In the genomic region with DNA sequence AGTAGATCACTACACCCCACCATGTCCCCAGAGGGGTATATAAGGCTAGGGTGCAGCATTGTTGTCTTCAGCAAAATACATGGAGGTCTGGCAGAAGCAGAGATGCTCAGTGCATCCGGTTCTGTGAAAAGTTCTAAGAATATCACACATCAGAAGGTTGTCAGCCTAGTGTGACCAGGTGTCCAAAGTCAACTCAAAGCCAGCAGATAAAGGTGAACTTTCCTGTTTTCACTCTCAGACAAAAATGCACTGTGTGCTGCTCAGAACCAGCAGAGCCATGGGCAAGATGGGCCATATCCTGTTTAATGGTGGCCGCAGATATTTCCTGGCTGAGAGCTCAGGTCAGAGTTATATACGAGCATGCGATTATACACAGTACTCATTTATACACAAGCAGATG, we compare ENCODE assay signal across 18 cellular contexts.
A peak's percentile ranks its signal among the peaks of the same experiment; 100 is the strongest.
DNase-seq lines count a peak whose midpoint lies in the region; ATAC-seq and TF ChIP-seq lines count a peak whose summit lies in the region.
"Had no signal": no experiment of that assay in that cellular context is flagged by ENCODE, and none has a peak within 500 bp of the region (broad histone marks: within the 10 kb centered on the region; RNA-seq: fewer than 3 reads in every experiment).

No MANE protein-coding gene starts in this region.

- H3K23ac ChIP-seq in mesendoderm (ENCODE audit: low read length): no peak overlapping the region

- H2BK5ac ChIP-seq in mesendoderm (ENCODE audit: low read length): peak overlapping the region; percentile 47

- no peak overlapping the region for H3K9ac ChIP-seq in adipocyte (ENCODE audit: low read length)
- no peak overlapping the region for H3K9ac ChIP-seq in mesendoderm (ENCODE audit: low read length)

- H3K36me3 ChIP-seq in GM23338 (ENCODE audit: insufficient read depth) (no peaks in the 10 kb centered on the region), adipocyte (ENCODE audit: control insufficient read depth, insufficient read depth, low read length, severe bottlenecking) (no peaks in the 10 kb centered on the region), mesendoderm (ENCODE audit: control insufficient read depth, insufficient read depth, low read length) (no peaks in the 10 kb centered on the region), thyroid gland (no peaks in the 10 kb centered on the region)
- H3K36me3 ChIP-seq: HAP-1 had no signal

- H3K27me3 Mint-ChIP-seq in GM23338 (ENCODE audit: insufficient read depth, low read depth, poor library complexity): no peaks in the 10 kb centered on the region
- H3K27me3 Mint-ChIP-seq: CD4-positive, alpha-beta T cell; CD8-positive, alpha-beta memory T cell had no signal

- H3K79me2 ChIP-seq in GM23338 (replicated peaks; ENCODE audit: insufficient read depth) (no peaks in the 10 kb centered on the region), mesendoderm (ENCODE audit: control insufficient read depth, insufficient read depth, low read length) (no peaks in the 10 kb centered on the region)

- no peaks in the 10 kb centered on the region for H3K9me3 Mint-ChIP-seq in GM23338
- H3K9me3 Mint-ChIP-seq: HFFc6 had no signal

- TF ChIP-seq POLR2A in thyroid gland (IDR thresholded peaks at IDR 0.05): no peak

- H3K27me3 ChIP-seq in GM23338 (ENCODE audit: insufficient read depth) (no peaks in the 10 kb centered on the region), adipocyte (replicated peaks; ENCODE audit: control insufficient read depth, insufficient read depth, low read length) (peaks cover 25% of the 10 kb centered on the region), mesendoderm (ENCODE audit: insufficient read depth, low read length, poor library complexity) (no peaks in the 10 kb centered on the region), thyroid gland (no peaks in the 10 kb centered on the region)

- intact Hi-C loops in thyroid gland (cut with DNase I): no loop called here

- H3F3A ChIP-seq in GM23338 (replicated peaks; ENCODE audit: low read depth): no peaks in the 10 kb centered on the region

- H2BK15ac ChIP-seq in mesendoderm (replicated peaks; ENCODE audit: low read depth): no peak overlapping the region

- no peak overlapping the region for H4K8ac ChIP-seq in mesendoderm (ENCODE audit: low read depth, low read length)

- no peak overlapping the region for H3K4ac ChIP-seq in mesendoderm (ENCODE audit: low read depth, low read length)

- H3K4me1 ChIP-seq in GM23338 (ENCODE audit: insufficient read depth): peaks cover 17% of the 10 kb centered on the region
- peaks cover 15% of the 10 kb centered on the region for H3K4me1 ChIP-seq in adipocyte (ENCODE audit: control insufficient read depth, insufficient read depth, low read length)
- H3K4me1 ChIP-seq in mesendoderm (ENCODE audit: control insufficient read depth, low read depth, low read length): peaks cover 5% of the 10 kb centered on the region
- peaks cover 5 to 8% of the 10 kb centered on the region in 2 donors for H3K4me1 ChIP-seq in thyroid gland
- H3K4me1 ChIP-seq: HAP-1 had no signal

- H3K36me3 Mint-ChIP-seq in GM23338 (ENCODE audit: low read depth): no peaks in the 10 kb centered on the region
- H3K36me3 Mint-ChIP-seq: CD14-positive monocyte; CD8-positive, alpha-beta memory T cell had no signal

- no peaks in the 10 kb centered on the region; the same call in 1 of the 2 replicates for H4K20me1 ChIP-seq in GM23338 (replicated peaks; ENCODE audit: insufficient read depth)

- peak overlapping the region; percentile 66 for H3K56ac ChIP-seq in mesendoderm (ENCODE audit: low read length)

- H3K4me2 ChIP-seq in GM23338 (no peak overlapping the region), mesendoderm (ENCODE audit: low read length) (no peak overlapping the region)

- DNase-seq in GM23338 (ENCODE audit: low spot score) (no peak), adipocyte (ENCODE audit: low read depth) (no peak), mesendoderm (no peak), thyroid gland (no peak), caudate nucleus (lab: John Stamatoyannopoulos, UW) (no peak), NCI-H1436 treated with DMSO at 0.1 percent for 48 hours (lab: John Stamatoyannopoulos, UW) (no peak)
- DNase-seq: CD4-positive, alpha-beta T cell; CD8-positive, alpha-beta memory T cell; DMS 273 treated with DMSO at 0.1 percent for 48 hours; DMS79; EL; GDM1; GOT3; HFFc6 had no signal

- peak overlapping the region; percentile 20 for H2AK5ac ChIP-seq in mesendoderm (ENCODE audit: low read length)

- H3K4me3 Mint-ChIP-seq in GM23338: no peak overlapping the region
- H3K4me3 Mint-ChIP-seq: CD14-positive monocyte; CD4-positive, alpha-beta T cell; CD8-positive, alpha-beta memory T cell; HFFc6 had no signal

- H3K27ac Mint-ChIP-seq in GM23338: no peak overlapping the region
- H3K27ac Mint-ChIP-seq: CD14-positive monocyte; CD4-positive, alpha-beta T cell; CD8-positive, alpha-beta memory T cell; HFFc6 had no signal

- ATAC-seq in GM23338 (no peak), GM19463 (IDR thresholded peaks at IDR 0.05; ENCODE audit: unreplicated experiment) (no peak)

- no peak overlapping the region for H4K5ac ChIP-seq in mesendoderm (ENCODE audit: low read length)

- no peak overlapping the region for H3K27ac ChIP-seq in GM23338 (ENCODE audit: low read depth)
- H3K27ac ChIP-seq in mesendoderm (ENCODE audit: low read depth, low read length): no peak overlapping the region
- no peak overlapping the region for H3K27ac ChIP-seq in thyroid gland
- H3K27ac ChIP-seq in caudate nucleus (ENCODE audit: low read depth, low read length): no peak overlapping the region

- no peak overlapping the region for H2BK120ac ChIP-seq in mesendoderm (ENCODE audit: low read depth, low read length)

- H3K9me2 ChIP-seq in GM23338 (ENCODE audit: insufficient read depth): peaks cover 5% of the 10 kb centered on the region; the same call in 1 of the 2 replicates

- no peak for TF ChIP-seq CTCF in GM23338 (conservative IDR thresholded peaks at IDR 0.05; ENCODE audit: low read depth in 2 of 2)
- TF ChIP-seq CTCF in thyroid gland (IDR thresholded peaks at IDR 0.05): no peak

- H3K9me3 ChIP-seq in adipocyte (ENCODE audit: control insufficient read depth, low read length): no peaks in the 10 kb centered on the region
- H3K9me3 ChIP-seq in thyroid gland: no peaks in the 10 kb centered on the region
- H3K9me3 ChIP-seq: HAP-1 had no signal

- peaks cover 12% of the 10 kb centered on the region; the same call in 2 of the 3 replicates for H3K4me1 Mint-ChIP-seq in GM23338
- H3K4me1 Mint-ChIP-seq: CD14-positive monocyte; CD8-positive, alpha-beta memory T cell had no signal

- H3K4me3 ChIP-seq in GM23338 (no peak overlapping the region), adipocyte (ENCODE audit: low read length) (peak overlapping the region; percentile 12), mesendoderm (ENCODE audit: low read length) (no peak overlapping the region), thyroid gland (replicated peaks in 1 of 3) (no peak overlapping the region)
- H3K4me3 ChIP-seq: GM12878, HAP-1 had no signal

- 0 out of 2 replicates have a peak overlapping the region, but pooled peaks have one; percentile 14 for H2AFZ ChIP-seq in GM23338

- no CpG with 5 or more reads among the region's 4 CpGs for WGBS in mesendoderm (ENCODE audit: extremely low coverage, insufficient coverage, low lambda C conversion rate)
- 71 to 80% methylated on average over 4 of the region's 4 CpGs for WGBS in thyroid gland, 2 donors

- no peaks in the 10 kb centered on the region for H3K79me1 ChIP-seq in mesendoderm (ENCODE audit: low read length)

- no peak overlapping the region for H3K18ac ChIP-seq in mesendoderm (ENCODE audit: low read length)

TF ChIP-seq in GM23338, 12 proteins besides CTCF, POLR2A, EP300 and RAD21:
- TF ChIP-seq ZNF331 (CRISPR knock-in tag; IDR thresholded peaks at IDR 0.05; ENCODE audit: low read depth) (no peak), POLR2AphosphoS5 (IDR thresholded peaks at IDR 0.05; ENCODE audit: low read depth) (no peak), ZNF114 (CRISPR knock-in tag; IDR thresholded peaks at IDR 0.05) (no peak), CREB1 (CRISPR knock-in tag; IDR thresholded peaks at IDR 0.05; ENCODE audit: low read depth) (no peak), STAT1 (IDR thresholded peaks at IDR 0.05; ENCODE audit: unreplicated experiment) (no peak), EZH2phosphoT487 (IDR thresholded peaks at IDR 0.05; ENCODE audit: unreplicated experiment) (no peak), JUNB (IDR thresholded peaks at IDR 0.05; ENCODE audit: unreplicated experiment) (no peak)
- TF ChIP-seq, protein P1, sequence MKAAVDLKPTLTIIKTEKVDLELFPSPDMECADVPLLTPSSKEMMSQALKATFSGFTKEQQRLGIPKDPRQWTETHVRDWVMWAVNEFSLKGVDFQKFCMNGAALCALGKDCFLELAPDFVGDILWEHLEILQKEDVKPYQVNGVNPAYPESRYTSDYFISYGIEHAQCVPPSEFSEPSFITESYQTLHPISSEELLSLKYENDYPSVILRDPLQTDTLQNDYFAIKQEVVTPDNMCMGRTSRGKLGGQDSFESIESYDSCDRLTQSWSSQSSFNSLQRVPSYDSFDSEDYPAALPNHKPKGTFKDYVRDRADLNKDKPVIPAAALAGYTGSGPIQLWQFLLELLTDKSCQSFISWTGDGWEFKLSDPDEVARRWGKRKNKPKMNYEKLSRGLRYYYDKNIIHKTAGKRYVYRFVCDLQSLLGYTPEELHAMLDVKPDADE (IDR thresholded peaks at IDR 0.05): no peak
